Comparison of ENCODE assay signal across 8 cellular contexts in the genomic region with DNA sequence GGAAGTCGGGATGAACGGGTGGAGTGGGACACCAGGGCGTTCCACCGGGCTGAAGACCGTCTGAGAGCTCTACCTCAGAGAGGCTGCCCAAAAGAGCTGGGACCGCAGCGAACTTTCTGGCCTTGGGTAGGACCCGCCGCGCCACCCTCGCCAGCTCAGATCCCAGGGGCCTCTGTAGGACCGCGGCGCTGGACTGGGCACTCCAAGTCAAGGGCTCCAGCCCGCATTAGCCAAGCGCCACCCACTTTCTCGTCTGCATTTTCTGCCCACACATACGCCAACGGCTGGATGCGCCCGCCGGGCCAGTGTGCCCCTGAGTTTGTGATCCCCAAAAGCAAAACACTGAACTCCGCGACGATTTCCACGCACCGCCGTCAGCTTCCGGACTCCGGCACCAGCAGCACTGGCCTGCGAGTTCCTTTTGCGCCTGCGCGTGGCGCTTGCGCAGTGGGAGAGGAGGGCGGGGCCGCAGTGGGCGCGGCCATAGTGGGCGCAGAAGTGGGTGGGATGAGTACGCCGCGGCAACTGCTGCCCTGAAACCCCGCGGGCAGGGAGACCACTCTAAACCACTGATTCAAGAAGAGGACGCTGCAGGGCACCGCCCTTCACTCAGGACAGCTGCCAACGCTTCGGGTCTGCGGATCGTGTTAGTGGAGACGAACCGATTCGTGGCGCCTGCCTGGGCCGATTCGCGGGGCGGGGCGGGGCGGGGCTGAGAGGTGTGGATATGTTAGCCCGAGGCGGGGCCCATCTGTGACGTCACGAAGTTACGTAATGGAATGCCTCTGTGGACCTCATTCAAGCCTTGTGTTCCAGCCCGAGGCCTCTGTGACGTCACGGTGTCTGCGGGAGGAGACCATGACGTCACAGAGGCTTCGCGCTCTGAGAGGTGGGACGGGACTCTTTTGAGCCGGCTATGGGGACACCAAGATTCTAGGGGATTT. TPM values are rescaled to one million over a fixed set of nuclear protein-coding genes. Genes with fewer than 3 reads are reported as not detected.
DNase-seq lines count a peak whose midpoint lies in the region; ATAC-seq and TF ChIP-seq lines count a peak whose summit lies in the region.

No MANE protein-coding gene starts in this region.

- WGBS in lower leg skin, 2 donors, result 3 to 4% methylated on average over 63 to 74 of the region's 76 CpGs

- peaks cover 0 to 8% (median 0%) of the 10 kb centered on the region in 8 donors for H3K9me3 Mint-ChIP-seq in CD4-positive, alpha-beta memory T cell
- H3K9me3 Mint-ChIP-seq in activated CD4-positive, alpha-beta memory T cell treated with anti-CD3 and anti-CD28 coated beads for 36 hours, result no peaks in the 10 kb centered on the region

- no peaks in the 10 kb centered on the region for H3K36me3 ChIP-seq in CD4-positive, alpha-beta memory T cell (ENCODE audit: insufficient read depth, low read length)

- POLR2A ChIA-PET in CD4-positive, alpha-beta memory T cell (lab: Charles Lee; ENCODE audit: partially characterized antibody), result interaction anchor here (0.7 to 4.0 kb wide), 12 partner anchors 9 to 1099 kb away, joined by 3 to 67 read pairs (median 6); partner anchors contain the start of genes OSR1, RDH14, RHOB and WDR35
- POLR2A ChIA-PET in activated CD4-positive, alpha-beta memory T cell treated with anti-CD3 and anti-CD28 coated beads for 36 hours (lab: Charles Lee), result interaction anchor here (1.2 to 2.4 kb wide), 3 partner anchors 11 to 788 kb away, joined by 5 to 11 read pairs (median 9); partner anchors contain the start of genes OSR1 and RDH14

- peaks cover 13 to 45% (median 29%) of the 10 kb centered on the region in 4 donors for H3K4me1 Mint-ChIP-seq in CD4-positive, alpha-beta memory T cell
- peaks cover 21% of the 10 kb centered on the region for H3K4me1 Mint-ChIP-seq in activated CD4-positive, alpha-beta memory T cell treated with anti-CD3 and anti-CD28 coated beads for 36 hours (ENCODE audit: low read depth)

- CTCF ChIA-PET in CD4-positive, alpha-beta memory T cell (lab: Charles Lee; ENCODE audit: partially characterized antibody), result interaction anchor here (0.9 to 5.8 kb wide), 7 partner anchors 10 to 1303 kb away, joined by 3 to 36 read pairs (median 5); partner anchors contain the start of gene OSR1
- CTCF ChIA-PET in activated CD4-positive, alpha-beta memory T cell treated with anti-CD3 and anti-CD28 coated beads for 36 hours (lab: Charles Lee), result interaction anchor here (0.9 to 5.1 kb wide), 4 partner anchors 12 to 598 kb away, joined by 3 to 43 read pairs (median 4); partner anchors contain the start of gene OSR1

- TF ChIP-seq CTCF in lower leg skin (IDR thresholded peaks at IDR 0.05), result no peak

- H3K4me3 Mint-ChIP-seq in CD4-positive, alpha-beta memory T cell, result peak overlapping the region; percentile 96 to 99 (median 98)
- peak overlapping the region; percentile 91 for H3K4me3 Mint-ChIP-seq in activated CD4-positive, alpha-beta memory T cell treated with anti-CD3 and anti-CD28 coated beads for 36 hours

- H3K36me3 Mint-ChIP-seq in CD4-positive, alpha-beta memory T cell, result peaks cover 0 to 13% of the 10 kb centered on the region in 2 donors
- peaks cover 8% of the 10 kb centered on the region for H3K36me3 Mint-ChIP-seq in activated CD4-positive, alpha-beta memory T cell treated with anti-CD3 and anti-CD28 coated beads for 36 hours

- peak; percentile 97 to 100 (median 98) for DNase-seq in CD4-positive, alpha-beta memory T cell
- DNase-seq in NCI-H774 (lab: John Stamatoyannopoulos, UW) (peak; percentile 88), dermis microvascular lymphatic vessel endothelial cell (ENCODE audit: low read depth in 2 of 2) (peak; percentile 92 to 97), lower leg skin (ENCODE audit: low spot score in 2 of 2) (peak; percentile 96 to 99)
- peak; percentile 96 for DNase-seq in activated CD4-positive, alpha-beta memory T cell treated with anti-CD3 and anti-CD28 coated beads for 36 hours
- DNase-seq in stimulated activated CD4-positive, alpha-beta T cell treated with anti-CD3 and anti-CD28 coated beads, Interleukin-4, amount 100 ng/mL, for 24 hours, result peak; percentile 91

- peaks cover 38% of the 10 kb centered on the region for H3K4me1 ChIP-seq in CD4-positive, alpha-beta memory T cell (ENCODE audit: insufficient read depth, low read length)

- peak; percentile 96 for ATAC-seq in GM19455 (IDR thresholded peaks at IDR 0.05; ENCODE audit: unreplicated experiment)
- peak; percentile 91 for ATAC-seq in HG03575 (IDR thresholded peaks at IDR 0.05; ENCODE audit: extremely low read depth, insufficient number of reproducible peaks, low FRiP score, unreplicated experiment)

- intact Hi-C loops in CD4-positive, alpha-beta memory T cell (cut with micrococcal nuclease), result loop anchor here (1.0 to 5.0 kb wide), 11 partner anchors 9 to 1595 kb away; partner anchors contain the start of genes HS1BP3, LAPTM4A, PUM2 and RDH14
- intact Hi-C loops in activated CD4-positive, alpha-beta memory T cell treated with anti-CD3 and anti-CD28 coated beads for 36 hours (cut with micrococcal nuclease), result loop anchor here (1.0 to 10.0 kb wide), 11 partner anchors 14 to 1593 kb away; partner anchors contain the start of genes GEN1, LAPTM4A, PUM2 and RDH14
- intact Hi-C loops in lower leg skin (cut with DNase I; ENCODE audit: low total_unique reads), result no loop called here

- peak overlapping the region; percentile 72 to 83 for H3K4me3 ChIP-seq in CD4-positive, alpha-beta memory T cell (ENCODE audit: low read length in 2 of 2)
- H3K4me3 ChIP-seq in lower leg skin (ENCODE audit: low read depth, poor library complexity, severe bottlenecking), result peak overlapping the region; percentile 78

- H3K27ac Mint-ChIP-seq in CD4-positive, alpha-beta memory T cell, result peak overlapping the region; percentile 97 to 100 (median 98)
- peak overlapping the region; percentile 91 for H3K27ac Mint-ChIP-seq in activated CD4-positive, alpha-beta memory T cell treated with anti-CD3 and anti-CD28 coated beads for 36 hours

- H3K27me3 ChIP-seq in CD4-positive, alpha-beta memory T cell (ENCODE audit: insufficient read depth, low read length), result peaks cover 23% of the 10 kb centered on the region

- peak overlapping the region; percentile 92 for H3K27ac ChIP-seq in CD4-positive, alpha-beta memory T cell (ENCODE audit: low read depth, low read length)

- no peaks in the 10 kb centered on the region for H3K9me3 ChIP-seq in CD4-positive, alpha-beta memory T cell (ENCODE audit: control insufficient read depth in 1 of 2, low read length in 2 of 2)

- H3K27me3 Mint-ChIP-seq in CD4-positive, alpha-beta memory T cell, result peaks cover 24 to 35% of the 10 kb centered on the region in 2 donors
- peaks cover 38% of the 10 kb centered on the region for H3K27me3 Mint-ChIP-seq in activated CD4-positive, alpha-beta memory T cell treated with anti-CD3 and anti-CD28 coated beads for 36 hours

- peak in 1 of 2 donors; percentile 85 for TF ChIP-seq POLR2A in lower leg skin (IDR thresholded peaks at IDR 0.05)

RNA-seq across cellular contexts. Expression of gene OSR1, which starts 10.5 kb away (rescaled TPM):
- not detected for total RNA-seq in CD4-positive, alpha-beta memory T cell
- not detected for polyA plus RNA-seq in CD4-positive, alpha-beta memory T cell
- total RNA-seq in activated CD4-positive, alpha-beta memory T cell treated with anti-CD3 and anti-CD28 coated beads for 36 hours, result not detected
- total RNA-seq in dermis microvascular lymphatic vessel endothelial cell (0.39 and 0.76 TPM in 2 replicates), lower leg skin (10 to 100 TPM in 3 of 4 donors, 1 to 10 TPM in 1; 1.1 to 16.2 (median 12.7) TPM)

Comparison
In these comparisons a context has a peak if more than half of its experiments do, and no peak if none do; other contexts are left out.
1. Peak in every context shown above with its lines: DNase-seq, ATAC-seq, H3K4me3 ChIP-seq and H3K27ac ChIP-seq.